ENCODE assay signal across 26 cellular contexts in genomic region chr4:59979061-59979460, GRCh38.
"Had no signal": no experiment of that assay in that cellular context is flagged by ENCODE, and none has a peak within 500 bp of the region (broad histone marks: within the 10 kb centered on the region; RNA-seq: fewer than 3 reads in every experiment).

No MANE protein-coding gene starts in this region.

- H3K9me3 ChIP-seq: left ventricle myocardium inferior, pancreas, prostate gland, right atrium auricular region, right lobe of liver, stomach, testis, thyroid gland, transverse colon, upper lobe of left lung had no signal

- H3K27ac Mint-ChIP-seq: naive thymus-derived CD8-positive, alpha-beta T cell; nephron; stimulated activated naive B cell treated with anti-CD40 and anti-IgM and Interleukin-4, amounts not matched to agents 10 μg/mL and 1 μg/mL and 100 μg/mL, for 72 hours had no signal

- H3K27ac ChIP-seq: left ventricle myocardium inferior, pancreas, prostate gland, right atrium auricular region, right lobe of liver, stomach, testis, thyroid gland, transverse colon, upper lobe of left lung had no signal

- H3K4me1 ChIP-seq: left ventricle myocardium inferior, prostate gland, right atrium auricular region, right lobe of liver, stomach, testis, thyroid gland, transverse colon, upper lobe of left lung had no signal

- H3K36me3 Mint-ChIP-seq: naive thymus-derived CD8-positive, alpha-beta T cell; stimulated activated naive B cell treated with anti-CD40 and anti-IgM and Interleukin-4, amounts not matched to agents 10 μg/mL and 1 μg/mL and 100 μg/mL, for 72 hours had no signal

- DNase-seq: head of caudate nucleus; hippocampal formation; kidney glomerular epithelial cell; left colon; left ventricle myocardium inferior; mammary epithelial cell; mesenchymal stem cell; naive thymus-derived CD8-positive, alpha-beta T cell; nucleus accumbens; pancreas; posterior cingulate gyrus; right lobe of liver; stimulated activated CD4-positive, alpha-beta T cell treated with anti-CD3 and anti-CD28 coated beads, Interleukin-1b, Interleukin-23, amount 100 ng/mL, for 48 hours; stimulated activated CD4-positive, alpha-beta T cell treated with anti-CD3 and anti-CD28 coated beads, Interleukin-4, amount 100 ng/mL, for 1 hour; stimulated activated naive B cell treated with anti-CD40 and anti-IgM and Interleukin-4, amounts not matched to agents 10 μg/mL and 1 μg/mL and 100 μg/mL, for 72 hours; stimulated activated naive CD8-positive, alpha-beta T cell treated with anti-CD3 and anti-CD28 coated beads, Interleukin-15, Interleukin-2, amounts not matched to agents 100 U/mL and 50 U/mL, for 24 hours; stomach; testis; thyroid gland; transverse colon had no signal

- H3K9me3 Mint-ChIP-seq: nephron, neural crest cell had no signal

- H3K4me3 ChIP-seq: left ventricle myocardium inferior, pancreas, prostate gland, right atrium auricular region, right lobe of liver, smooth muscle cell, stomach, testis, thyroid gland, transverse colon, upper lobe of left lung had no signal

- H3K4me3 Mint-ChIP-seq: naive thymus-derived CD8-positive, alpha-beta T cell; nephron; neural crest cell; stimulated activated naive B cell treated with anti-CD40 and anti-IgM and Interleukin-4, amounts not matched to agents 10 μg/mL and 1 μg/mL and 100 μg/mL, for 72 hours had no signal

- H3K4me1 Mint-ChIP-seq: naive thymus-derived CD8-positive, alpha-beta T cell; nephron; stimulated activated naive B cell treated with anti-CD40 and anti-IgM and Interleukin-4, amounts not matched to agents 10 μg/mL and 1 μg/mL and 100 μg/mL, for 72 hours had no signal

- H3K27me3 Mint-ChIP-seq: naive thymus-derived CD8-positive, alpha-beta T cell; stimulated activated naive B cell treated with anti-CD40 and anti-IgM and Interleukin-4, amounts not matched to agents 10 μg/mL and 1 μg/mL and 100 μg/mL, for 72 hours had no signal

- ATAC-seq: left colon; naive thymus-derived CD8-positive, alpha-beta T cell; pancreas; right lobe of liver; stimulated activated naive B cell treated with anti-CD40 and anti-IgM and Interleukin-4, amounts not matched to agents 10 μg/mL and 1 μg/mL and 100 μg/mL, for 72 hours; stimulated activated naive CD8-positive, alpha-beta T cell treated with anti-CD3 and anti-CD28 coated beads, Interleukin-15, Interleukin-2, amounts not matched to agents 100 U/mL and 50 U/mL, for 24 hours had no signal

- H3K36me3 ChIP-seq: left ventricle myocardium inferior, pancreas, prostate gland, right atrium auricular region, right lobe of liver, stomach, thyroid gland, transverse colon, upper lobe of left lung had no signal

- H3K27me3 ChIP-seq: pancreas, right atrium auricular region, stomach, testis, thyroid gland, transverse colon, upper lobe of left lung had no signal
